10 cellular contexts compared by ENCODE assay signal in genomic region chr3:11185564-11186317, GRCh38. TPM values are rescaled to one million over a fixed set of nuclear protein-coding genes. Genes with fewer than 3 reads are reported as not detected.
DNase-seq lines count a peak whose midpoint lies in the region; ATAC-seq and TF ChIP-seq lines count a peak whose summit lies in the region.
"Had no signal": no experiment of that assay in that cellular context is flagged by ENCODE, and none has a peak within 500 bp of the region (broad histone marks: within the 10 kb centered on the region; RNA-seq: fewer than 3 reads in every experiment).

No MANE protein-coding gene starts in this region.

- peak overlapping the region; percentile 12; the same call in 1 of the 2 replicates for H3K27ac ChIP-seq in IMR-90 (ENCODE audit: insufficient read depth, low read length)
- peak overlapping the region; percentile 67 to 78 for H3K27ac ChIP-seq in tibial artery

- intact Hi-C loops in IMR-90 (cut with micrococcal nuclease) (no loop called here), left colon (cut with DNase I, micrococcal nuclease) (no loop called here), tibial artery (cut with DNase I; ENCODE audit: low total_unique reads) (no loop called here)

- H4K91ac ChIP-seq in IMR-90 (ENCODE audit: insufficient read depth, low read depth, low read length) = peak overlapping the region; percentile 59; the same call in 1 of the 2 replicates

- peak overlapping the region; percentile 10; the same call in 1 of the 2 replicates for H4K5ac ChIP-seq in IMR-90 (ENCODE audit: low read depth, low read length)

- DNase-seq in IMR-90 = peak; percentile 96
- DNase-seq in chondrocyte (ENCODE audit: low spot score) = no peak
- peak; percentile 43 to 77 for DNase-seq in left colon
- DNase-seq in tibial artery = peak; percentile 79 to 90
- DNase-seq in activated gamma-delta T cell treated with Interleukin-2 at 50 U/mL for 16 hours = no peak
- no peak for DNase-seq in AML-193 (lab: John Stamatoyannopoulos, UW)
- DNase-seq: activated naive CD8-positive, alpha-beta T cell treated with anti-CD3 and anti-CD28 coated beads, Interleukin-2, amount 10 ng/mL, durations not matched to agents 7 days and 5 days; naive thymus-derived CD4-positive, alpha-beta T cell had no signal

- H2BK15ac ChIP-seq in IMR-90 (ENCODE audit: low read depth, low read length) = peak overlapping the region; percentile 74; the same call in 1 of the 3 replicates

- H3K4me1 ChIP-seq in IMR-90 (ENCODE audit: control insufficient read depth, insufficient read depth, low read length) (peaks cover 26% of the 10 kb centered on the region), tibial artery (peaks cover 0 to 77% (median 41%) of the 10 kb centered on the region in 4 donors)

- H4K8ac ChIP-seq in IMR-90 (ENCODE audit: low read depth in 2 of 2, low read length in 2 of 2) = peak overlapping the region in 1 of 2 experiments; percentile 32; a peak in 1 of 4 replicates

- H2AFZ ChIP-seq in IMR-90 (replicated peaks; ENCODE audit: low read length, poor library complexity) = peak overlapping the region; percentile 58

- TF ChIP-seq RAD21 in IMR-90 (IDR thresholded peaks at IDR 0.05; ENCODE audit: low read length) = 0 out of 2 replicates have a peak, but pooled peaks have one; percentile 34

- H3K36me3 ChIP-seq in IMR-90 (ENCODE audit: control insufficient read depth, insufficient read depth, low read length) = peaks cover 2% of the 10 kb centered on the region; the same call in 1 of the 2 replicates
- no peaks in the 10 kb centered on the region for H3K36me3 ChIP-seq in tibial artery

- H3K4me3 ChIP-seq in IMR-90 (ENCODE audit: insufficient read depth, low read depth, low read length) = no peak overlapping the region
- H3K4me3 ChIP-seq in tibial artery = peak overlapping the region; percentile 16 to 31

- H3K4me3 Mint-ChIP-seq in chondrocyte (ENCODE audit: unreplicated experiment) = peak overlapping the region; percentile 44
- H3K4me3 Mint-ChIP-seq: activated naive CD8-positive, alpha-beta T cell treated with anti-CD3 and anti-CD28 coated beads, Interleukin-2, amount 10 ng/mL, durations not matched to agents 7 days and 5 days; naive thymus-derived CD4-positive, alpha-beta T cell had no signal

- dilution Hi-C loops in IMR-90 (cut with HindIII; ENCODE audit: low sequenced_read_pairs, unreplicated experiment) = no loop called here

- H3K56ac ChIP-seq in IMR-90 (ENCODE audit: extremely low read depth, insufficient read depth, low read length) = peak overlapping the region; percentile 11; the same call in 1 of the 2 replicates

- H2AK5ac ChIP-seq in IMR-90 (ENCODE audit: low read depth, low read length) = peak overlapping the region; percentile 80

- H3K27me3 ChIP-seq in IMR-90 (ENCODE audit: control insufficient read depth, insufficient read depth, low read length) (no peaks in the 10 kb centered on the region), tibial artery (no peaks in the 10 kb centered on the region)

- H3K27ac Mint-ChIP-seq in chondrocyte (ENCODE audit: unreplicated experiment) = peak overlapping the region; percentile 98
- H3K27ac Mint-ChIP-seq: activated naive CD8-positive, alpha-beta T cell treated with anti-CD3 and anti-CD28 coated beads, Interleukin-2, amount 10 ng/mL, durations not matched to agents 7 days and 5 days had no signal

- H3K9me1 ChIP-seq in IMR-90 (ENCODE audit: insufficient read depth, low read length) = peaks cover 15% of the 10 kb centered on the region; the same call in 1 of the 2 replicates

- in situ Hi-C loops in IMR-90 (cut with MboI; ENCODE audit: low sequenced_read_pairs) = no loop called here

- H3K9ac ChIP-seq in IMR-90 (ENCODE audit: low read depth, low read length) = no peak overlapping the region

- CTCF ChIA-PET in IMR-90 (lab: Yijun Ruan, JAX) = interaction anchor here (1.2 kb wide), 1 partner anchor 9 kb away, joined by 3 read pairs; no protein-coding TSS in a partner anchor

- peak overlapping the region; percentile 64 for H3K4ac ChIP-seq in IMR-90 (ENCODE audit: low read depth, low read length)

- no peaks in the 10 kb centered on the region for H3K9me3 ChIP-seq in IMR-90 (ENCODE audit: control insufficient read depth, insufficient read depth, low read length)
- H3K9me3 ChIP-seq in tibial artery = no peaks in the 10 kb centered on the region

- ATAC-seq in IMR-90 (ENCODE audit: low read depth) = peak; percentile 92
- ATAC-seq in left colon = peak; percentile 88
- no peak for ATAC-seq in HG02571 (IDR thresholded peaks at IDR 0.05; ENCODE audit: unreplicated experiment)
- no peak for ATAC-seq in GM21528 (IDR thresholded peaks at IDR 0.05; ENCODE audit: low FRiP score, unreplicated experiment)
- ATAC-seq: naive thymus-derived CD4-positive, alpha-beta T cell had no signal

- H3K4me1 Mint-ChIP-seq in chondrocyte (ENCODE audit: low read depth) = peaks cover 71% of the 10 kb centered on the region
- H3K4me1 Mint-ChIP-seq: activated naive CD8-positive, alpha-beta T cell treated with anti-CD3 and anti-CD28 coated beads, Interleukin-2, amount 10 ng/mL, durations not matched to agents 7 days and 5 days; naive thymus-derived CD4-positive, alpha-beta T cell had no signal

- no peak overlapping the region for H3K4me2 ChIP-seq in IMR-90 (ENCODE audit: low read depth, low read length)

- no peaks in the 10 kb centered on the region for H3K36me3 Mint-ChIP-seq in chondrocyte (ENCODE audit: low read depth)
- H3K36me3 Mint-ChIP-seq: activated naive CD8-positive, alpha-beta T cell treated with anti-CD3 and anti-CD28 coated beads, Interleukin-2, amount 10 ng/mL, durations not matched to agents 7 days and 5 days; naive thymus-derived CD4-positive, alpha-beta T cell had no signal

- H3K18ac ChIP-seq in IMR-90 (ENCODE audit: low read depth, low read length) = peak overlapping the region; percentile 4

- POLR2A ChIA-PET in IMR-90 (lab: Charles Lee; ENCODE audit: unreplicated experiment) = no interaction called here

- TF ChIP-seq POLR2A in IMR-90 (IDR thresholded peaks at IDR 0.05; ENCODE audit: low read depth, low read length) = no peak

- TF ChIP-seq CTCF in IMR-90 (conservative IDR thresholded peaks at IDR 0.05; ENCODE audit: low read depth, low read length) = peak; percentile 28; the same call in 1 of the 2 replicates
- TF ChIP-seq CTCF in chondrocyte (IDR thresholded peaks at IDR 0.05) = peak; percentile 41
- no peak for TF ChIP-seq CTCF in tibial artery (IDR thresholded peaks at IDR 0.05)

- no peaks in the 10 kb centered on the region for H3K27me3 Mint-ChIP-seq in chondrocyte (ENCODE audit: low read depth)

- no peaks in the 10 kb centered on the region for H3K9me3 Mint-ChIP-seq in chondrocyte (ENCODE audit: low read depth)
- H3K9me3 Mint-ChIP-seq: activated naive CD8-positive, alpha-beta T cell treated with anti-CD3 and anti-CD28 coated beads, Interleukin-2, amount 10 ng/mL, durations not matched to agents 7 days and 5 days; naive thymus-derived CD4-positive, alpha-beta T cell had no signal

- peak overlapping the region; percentile 11; the same call in 1 of the 2 replicates for H3K14ac ChIP-seq in IMR-90 (replicated peaks; ENCODE audit: low read depth, low read length)

- H2BK20ac ChIP-seq in IMR-90 (ENCODE audit: low read depth, low read length) = peak overlapping the region; percentile 59

- H4K20me1 ChIP-seq in IMR-90 (ENCODE audit: insufficient read depth, low read length) = peaks cover 9% of the 10 kb centered on the region; the same call in 1 of the 2 replicates

- H3K79me1 ChIP-seq in IMR-90 (ENCODE audit: low read depth in 1 of 2, low read length in 2 of 2) = peaks cover 47 to 69% of the 10 kb centered on the region in 2 experiments

- WGBS in IMR-90 (ENCODE audit: extremely low coverage in 2 of 2, insufficient read length in 1 of 2), 2 experiments = 80% methylated on average over 1 of the region's 13 CpGs; no CpG with 5 or more reads in 1 of the 2 experiments

- H2AK9ac ChIP-seq in IMR-90 (replicated peaks; ENCODE audit: low read depth, low read length, poor library complexity) = peak overlapping the region; percentile 6

- H2BK120ac ChIP-seq in IMR-90 (ENCODE audit: low read depth, low read length) = peak overlapping the region; percentile 73

- H3K23ac ChIP-seq in IMR-90 (ENCODE audit: low read depth, low read length) = peak overlapping the region; percentile 27; the same call in 1 of the 2 replicates

- no TSS peak for BruUV-seq in IMR-90 (replicated peaks; lab: Mats Ljungman, UMichigan)

- no peak overlapping the region for H2BK5ac ChIP-seq in IMR-90 (ENCODE audit: low read depth, low read length, poor library complexity, severe bottlenecking)

TF ChIP-seq in IMR-90, 13 proteins besides CTCF, POLR2A, EP300 and RAD21 (continues in another document):
- peak; percentile 89 for TF ChIP-seq BHLHE40 (IDR thresholded peaks at IDR 0.05; ENCODE audit: low read depth, low read length)
- 0 out of 2 replicates have a peak, but pooled peaks have one; percentile 5 for TF ChIP-seq SMC3 (IDR thresholded peaks at IDR 0.05; ENCODE audit: low read depth, low read length)
- TF ChIP-seq USF2 (IDR thresholded peaks at IDR 0.05; ENCODE audit: low read depth, low read length) = no peak; the same call in 1 of the 2 replicates
- TF ChIP-seq RFX5 (IDR thresholded peaks at IDR 0.05; ENCODE audit: low read depth, low read length) = no peak
- no peak for TF ChIP-seq CHD1 (IDR thresholded peaks at IDR 0.05; ENCODE audit: low read depth, low read length)
- TF ChIP-seq NFE2L2 (IDR thresholded peaks at IDR 0.05; ENCODE audit: low read depth, low read length) = peak; percentile 44; the same call in 1 of the 2 replicates
- TF ChIP-seq ELK1 (IDR thresholded peaks at IDR 0.05; ENCODE audit: borderline replicate concordance, low read depth, low read length) = no peak

RNA-seq across cellular contexts. Expression of gene HRH1, which starts 31.4 kb away (rescaled TPM):
- total RNA-seq in IMR-90 (2012; rRNA removed) (13.1 and 16.1 TPM in 2 replicates), chondrocyte (30.1 to 32.0 TPM (median 30.8 TPM) in 3 replicates), left colon (10 to 100 TPM in 1 of 2 donors, 1 to 10 TPM in 1; 7.9 to 13.8 TPM)
- polyA plus RNA-seq in IMR-90 (2012; rRNA removed) = 7.6 and 8.1 TPM in 2 replicates
- polyA plus RNA-seq in IMR-90 (2012; cell fraction: cytosol; rRNA removed) = 3.3 and 4.8 TPM in 2 replicates
- 4.1 and 7.2 TPM in 2 replicates for polyA plus RNA-seq in IMR-90 (2012; cell fraction: nucleus; rRNA removed; ENCODE audit: low replicate concordance)
- polyA plus RNA-seq: naive thymus-derived CD4-positive, alpha-beta T cell had no signal

Comparison
In these comparisons a context has a peak if more than half of its experiments do, and no peak if none do; other contexts are left out.
1. ATAC-seq: peak in IMR-90 (single experiment) and left colon (single experiment); none in HG02571 (single experiment) and GM21528 (single experiment).
2. DNase-seq: peak in IMR-90 (single experiment), left colon (2 of 2) and tibial artery (2 of 2); none in chondrocyte (single experiment), activated gamma-delta T cell treated with Interleukin-2 at 50 U/mL for 16 hours (single experiment) and AML-193 (0 of 2).
3. CTCF ChIP-seq: peak in IMR-90 (single experiment) and chondrocyte (single experiment); none in tibial artery (0 of 2).